ENCODE assay signal across 8 cellular contexts in genomic region chr18:45686892-45687611, GRCh38.
DNase-seq lines count a peak whose midpoint lies in the region; ATAC-seq lines count a peak whose summit lies in the region.

No MANE protein-coding gene starts in this region.

- peak; percentile 77 for ATAC-seq in HG03066 (IDR thresholded peaks at IDR 0.05; ENCODE audit: low read depth, unreplicated experiment)

- DNase-seq in activated CD8-positive, alpha-beta memory T cell treated with anti-CD3 and anti-CD28 coated beads for 24 hours: peak; percentile 76
- DNase-seq in activated CD8-positive, alpha-beta memory T cell treated with anti-CD3 and anti-CD28 coated beads, Interleukin-2, amount 50 U/mL, for 48 hours: no peak
- peak; percentile 58 for DNase-seq in SIG-M5 (lab: John Stamatoyannopoulos, UW)
- peak; percentile 37 for DNase-seq in amniotic epithelial cell (ENCODE audit: low read depth)
- peak; percentile 39 to 40 for DNase-seq in stimulated activated CD4-positive, alpha-beta T cell treated with anti-CD3 and anti-CD28 coated beads, Interleukin-2, amount 100 ng/mL, for 24 hours
- DNase-seq in AG20443 (ENCODE audit: low spot score): no peak
- no peak for DNase-seq in NCI-H510A treated with DMSO at 0.1 percent for 48 hours (lab: John Stamatoyannopoulos, UW)

Comparison
In these comparisons a context has a peak if more than half of its experiments do, and no peak if none do; other contexts are left out.
1. DNase-seq: peak in activated CD8-positive, alpha-beta memory T cell treated with anti-CD3 and anti-CD28 coated beads for 24 hours (single experiment), SIG-M5 (single experiment), amniotic epithelial cell (single experiment) and stimulated activated CD4-positive, alpha-beta T cell treated with anti-CD3 and anti-CD28 coated beads, Interleukin-2, amount 100 ng/mL, for 24 hours (2 of 2); none in activated CD8-positive, alpha-beta memory T cell treated with anti-CD3 and anti-CD28 coated beads, Interleukin-2, amount 50 U/mL, for 48 hours (single experiment), AG20443 (single experiment) and NCI-H510A treated with DMSO at 0.1 percent for 48 hours (single experiment).